Comparison of ENCODE assay signal across 13 cellular contexts in genomic region chr4:26105815-26106699, GRCh38.
A peak's percentile ranks its signal among the peaks of the same experiment; 100 is the strongest.
DNase-seq lines count a peak whose midpoint lies in the region; ATAC-seq, FAIRE-seq and TF ChIP-seq lines count a peak whose summit lies in the region.
"Had no signal": no experiment of that assay in that cellular context is flagged by ENCODE, and none has a peak within 500 bp of the region (broad histone marks: within the 10 kb centered on the region; RNA-seq: fewer than 3 reads in every experiment).

No MANE protein-coding gene starts in this region.

- TF ChIP-seq RAD21 in A549 (conservative IDR thresholded peaks at IDR 0.05 in 1 of 2, IDR thresholded peaks at IDR 0.05 in 1 of 2), result no peak

- no peak for TF ChIP-seq EP300 in A549 (IDR thresholded peaks at IDR 0.05)

- H3K27me3 ChIP-seq in kidney epithelial cell (ENCODE audit: control insufficient read depth, insufficient read depth, low read length), result no peaks in the 10 kb centered on the region

- TF ChIP-seq CTCF in A549 (IDR thresholded peaks at IDR 0.05) (no peak), cardiac fibroblast (IDR thresholded peaks at IDR 0.05; ENCODE audit: low read depth, low read length) (no peak), kidney epithelial cell (IDR thresholded peaks at IDR 0.05; ENCODE audit: insufficient read depth, low read length, poor library complexity, severe bottlenecking) (no peak)

- DNase-seq in A549 (ENCODE audit: low read depth in 1 of 2, low spot score in 1 of 2) (no peak), HT1080 (ENCODE audit: low read depth) (peak; percentile 58), cardiac fibroblast (ENCODE audit: low read depth in 2 of 2) (peak; percentile 40 to 62), kidney epithelial cell (ENCODE audit: low read depth) (peak; percentile 31)
- DNase-seq in stimulated activated CD4-positive, alpha-beta T cell treated with anti-CD3 and anti-CD28 coated beads, Interleukin-1b, Interleukin-23, amount 100 ng/mL, for 48 hours, result no peak
- DNase-seq: AML-193, kidney glomerular epithelial cell, NCI-H1694 had no signal

- no peak overlapping the region for H3K27ac ChIP-seq in A549
- H3K27ac ChIP-seq: SK-N-MC had no signal

- H3K4me1 ChIP-seq in A549, result no peaks in the 10 kb centered on the region

- no peak overlapping the region for H3K4me3 ChIP-seq in A549
- no peak overlapping the region for H3K4me3 ChIP-seq in cardiac fibroblast (replicated peaks in 1 of 2; ENCODE audit: low read depth in 2 of 2, low read length in 2 of 2)
- H3K4me3 ChIP-seq in kidney epithelial cell (ENCODE audit: low read depth, low read length), result no peak overlapping the region
- H3K4me3 ChIP-seq: coronary artery, SK-N-MC had no signal

- no peaks in the 10 kb centered on the region for H3K36me3 ChIP-seq in kidney epithelial cell (ENCODE audit: control insufficient read depth, insufficient read depth, low read length)

- no peak overlapping the region for H3K4me2 ChIP-seq in A549

- TF ChIP-seq POLR2A in A549 (IDR thresholded peaks at IDR 0.05; ENCODE audit: low read length), result no peak

- ATAC-seq in A549, result no peak
- ATAC-seq in HG02884 (IDR thresholded peaks at IDR 0.05; ENCODE audit: unreplicated experiment), result no peak
- no peak for ATAC-seq in HG02623 (IDR thresholded peaks at IDR 0.05; ENCODE audit: unreplicated experiment)
- no peak for ATAC-seq in HG02678 (IDR thresholded peaks at IDR 0.05; ENCODE audit: unreplicated experiment)

- CTCF ChIA-PET in A549 (lab: Yijun Ruan, JAX), result no interaction called here

- POLR2A ChIA-PET in A549 (lab: Yijun Ruan, JAX), result no interaction called here

- no peaks in the 10 kb centered on the region; the same call in 2 of the 3 replicates for H3K9me3 ChIP-seq in A549

- FAIRE-seq in A549 (lab: Jason Lieb, UNC), result no peak

- 59% methylated on average over 7 of the region's 7 CpGs for WGBS in A549 (ENCODE audit: missing lambda C conversion rate)

TF ChIP-seq in A549, 52 proteins besides CTCF, POLR2A, EP300 and RAD21:
- TF ChIP-seq MAX (IDR thresholded peaks at IDR 0.05) (no peak), ZC3H11A (IDR thresholded peaks at IDR 0.05) (no peak), MAFK (IDR thresholded peaks at IDR 0.05; ENCODE audit: partially characterized antibody) (no peak), SREBF2 (IDR thresholded peaks at IDR 0.05) (no peak), FOSL2 (IDR thresholded peaks at IDR 0.05) (no peak), FOSL2 (CRISPR knock-in tag; IDR thresholded peaks at IDR 0.05) (peak; percentile 34; the same call in 1 of the 2 replicates), FOXS1 (CRISPR knock-in tag; IDR thresholded peaks at IDR 0.05) (no peak), CEBPB (IDR thresholded peaks at IDR 0.05) (peak in 1 of 2 experiments; percentile 23; a peak in 2 of 4 replicates), EHMT2 (IDR thresholded peaks at IDR 0.05; ENCODE audit: low read depth) (no peak), CHD2 (IDR thresholded peaks at IDR 0.05; ENCODE audit: low read length, partially characterized antibody) (no peak), HEYL (CRISPR knock-in tag; IDR thresholded peaks at IDR 0.05) (no peak)

Comparison
In these comparisons a context has a peak if more than half of its experiments do, and no peak if none do; other contexts are left out.
1. DNase-seq: peak in HT1080 (single experiment), cardiac fibroblast (2 of 2) and kidney epithelial cell (single experiment); none in A549 (0 of 2) and stimulated activated CD4-positive, alpha-beta T cell treated with anti-CD3 and anti-CD28 coated beads, Interleukin-1b, Interleukin-23, amount 100 ng/mL, for 48 hours (single experiment).